In genomic region chr3:195558602-195559001, GRCh38 we compare ENCODE assay signal across 8 cellular contexts. TPM values are rescaled to one million over a fixed set of nuclear protein-coding genes. Genes with fewer than 3 reads are reported as not detected.
DNase-seq lines count a peak whose midpoint lies in the region; ATAC-seq and TF ChIP-seq lines count a peak whose summit lies in the region.

No MANE protein-coding gene starts in this region.

- H3K27me3 Mint-ChIP-seq in activated T-cell treated with anti-CD3 and anti-CD28 coated beads, Interleukin-2, amount 50 U/mL, for 24 hours: no peaks in the 10 kb centered on the region

- peak; percentile 84 for TF ChIP-seq CTCF in MM.1S (IDR thresholded peaks at IDR 0.05; ENCODE audit: low read length)
- peak; percentile 73 for TF ChIP-seq CTCF in foreskin keratinocyte (conservative IDR thresholded peaks at IDR 0.05)
- peak; percentile 40 for TF ChIP-seq CTCF in upper lobe of right lung (IDR thresholded peaks at IDR 0.05)

- H3K36me3 Mint-ChIP-seq in activated T-cell treated with anti-CD3 and anti-CD28 coated beads, Interleukin-2, amount 50 U/mL, for 24 hours (ENCODE audit: low read depth): no peaks in the 10 kb centered on the region

- no peaks in the 10 kb centered on the region for H4K20me1 ChIP-seq in MM.1S (ENCODE audit: insufficient read depth, low read length)

- no peak overlapping the region for H3K4me3 ChIP-seq in MM.1S (ENCODE audit: low read length)
- no peak overlapping the region for H3K4me3 ChIP-seq in SJCRH30
- H3K4me3 ChIP-seq in upper lobe of right lung: no peak overlapping the region

- no peaks in the 10 kb centered on the region for H3F3A ChIP-seq in MM.1S (ENCODE audit: insufficient read depth, low read length)

- H3K9ac ChIP-seq in MM.1S (ENCODE audit: low read length): no peak overlapping the region

- intact Hi-C loops in upper lobe of right lung (cut with DNase I): no loop called here

- H3K9me2 ChIP-seq in MM.1S (replicated peaks; ENCODE audit: insufficient read depth, low read length): no peaks in the 10 kb centered on the region

- H3K27me3 ChIP-seq in MM.1S (replicated peaks; ENCODE audit: insufficient read depth, low read length) (no peaks in the 10 kb centered on the region), SJCRH30 (no peaks in the 10 kb centered on the region), foreskin keratinocyte (peaks cover 10% of the 10 kb centered on the region), upper lobe of right lung (no peaks in the 10 kb centered on the region)

- H3K4me3 Mint-ChIP-seq in activated T-cell treated with anti-CD3 and anti-CD28 coated beads, Interleukin-2, amount 50 U/mL, for 24 hours: no peak overlapping the region

- H3K79me2 ChIP-seq in MM.1S (ENCODE audit: low read length): no peaks in the 10 kb centered on the region

- H3K9me3 Mint-ChIP-seq in activated T-cell treated with anti-CD3 and anti-CD28 coated beads, Interleukin-2, amount 50 U/mL, for 24 hours: no peaks in the 10 kb centered on the region

- no peak for DNase-seq in activated T-cell treated with anti-CD3 and anti-CD28 coated beads, Interleukin-2, amount 50 U/mL, for 24 hours
- DNase-seq in activated T-cell treated with anti-CD3 and anti-CD28 coated beads, Interleukin-2, amount 50 U/mL, for 1 hour: no peak
- DNase-seq in MM.1S (peak; percentile 78), SJCRH30 (peak; percentile 40 to 63), foreskin keratinocyte (peak in 1 of 2 donors; percentile 43), upper lobe of right lung (no peak), NK-92 (lab: John Stamatoyannopoulos, UW; ENCODE audit: unreplicated experiment) (no peak)

- peak overlapping the region; percentile 35 for H3K27ac Mint-ChIP-seq in activated T-cell treated with anti-CD3 and anti-CD28 coated beads, Interleukin-2, amount 50 U/mL, for 24 hours

- H3K9me3 ChIP-seq in MM.1S (replicated peaks; ENCODE audit: insufficient read depth, low read length) (no peaks in the 10 kb centered on the region), SJCRH30 (replicated peaks) (no peaks in the 10 kb centered on the region), upper lobe of right lung (no peaks in the 10 kb centered on the region)

- H2AFZ ChIP-seq in MM.1S (ENCODE audit: low read length): no peak overlapping the region

- no peaks in the 10 kb centered on the region for H3K4me1 ChIP-seq in MM.1S (ENCODE audit: low read length)
- no peaks in the 10 kb centered on the region for H3K4me1 ChIP-seq in SJCRH30
- H3K4me1 ChIP-seq in foreskin keratinocyte: no peaks in the 10 kb centered on the region
- no peaks in the 10 kb centered on the region for H3K4me1 ChIP-seq in upper lobe of right lung

- ATAC-seq in foreskin keratinocyte: peak; percentile 44
- peak; percentile 58 for ATAC-seq in upper lobe of right lung
- no peak for ATAC-seq in GM18517 (IDR thresholded peaks at IDR 0.05; ENCODE audit: unreplicated experiment)

- H3K36me3 ChIP-seq in MM.1S (replicated peaks; ENCODE audit: insufficient read depth, low read length) (no peaks in the 10 kb centered on the region), SJCRH30 (no peaks in the 10 kb centered on the region), upper lobe of right lung (no peaks in the 10 kb centered on the region)

- no peak overlapping the region for H3K4me2 ChIP-seq in MM.1S (ENCODE audit: low read depth, low read length)

- H3K4me1 Mint-ChIP-seq in activated T-cell treated with anti-CD3 and anti-CD28 coated beads, Interleukin-2, amount 50 U/mL, for 24 hours (ENCODE audit: low read depth): peaks cover 33% of the 10 kb centered on the region

- H3K27ac ChIP-seq in MM.1S (ENCODE audit: low read length) (no peak overlapping the region), SJCRH30 (no peak overlapping the region), foreskin keratinocyte (no peak overlapping the region), upper lobe of right lung (no peak overlapping the region)

RNA-seq across cellular contexts. Expression of gene PPP1R2, which starts 15.5 kb away (rescaled TPM):
- total RNA-seq in SJCRH30 (2014; rRNA removed; shearing (Covaris generic)): 40.3 and 42.6 TPM in 2 replicates
- total RNA-seq in foreskin keratinocyte (30.5 TPM in 2 replicates), upper lobe of right lung (46.3 TPM)
- 14.4 and 17.0 TPM in 2 replicates for polyA plus RNA-seq in foreskin keratinocyte

RNA-seq across cellular contexts. Expression of gene APOD, which starts 25.1 kb away (rescaled TPM):
- 0.12 and 0.33 TPM in 2 replicates for total RNA-seq in SJCRH30 (2014; rRNA removed; shearing (Covaris generic))
- total RNA-seq in foreskin keratinocyte (not detected in 2 replicates), upper lobe of right lung (59.4 TPM)
- 0.17 TPM in 1 of 2 replicates, not detected in the other for polyA plus RNA-seq in foreskin keratinocyte

Comparison
In these comparisons a context has a peak if more than half of its experiments do, and no peak if none do; other contexts are left out.
1. DNase-seq: peak in MM.1S (single experiment) and SJCRH30 (2 of 2); none in activated T-cell treated with anti-CD3 and anti-CD28 coated beads, Interleukin-2, amount 50 U/mL, for 24 hours (single experiment), activated T-cell treated with anti-CD3 and anti-CD28 coated beads, Interleukin-2, amount 50 U/mL, for 1 hour (single experiment), upper lobe of right lung (single experiment) and NK-92 (single experiment).
2. RNA of gene APOD, which starts 25.1 kb away (total RNA-seq): 59.4 TPM in upper lobe of right lung (single experiment); 0.12 to 0.33 TPM in SJCRH30 and not detected in foreskin keratinocyte; every median in the first group is over 10 times any median in the second.
3. Peak in every context shown above with its lines, with median percentiles within 50 percentile points of each other: CTCF ChIP-seq.